8 cellular contexts compared by ENCODE assay signal in the genomic region with DNA sequence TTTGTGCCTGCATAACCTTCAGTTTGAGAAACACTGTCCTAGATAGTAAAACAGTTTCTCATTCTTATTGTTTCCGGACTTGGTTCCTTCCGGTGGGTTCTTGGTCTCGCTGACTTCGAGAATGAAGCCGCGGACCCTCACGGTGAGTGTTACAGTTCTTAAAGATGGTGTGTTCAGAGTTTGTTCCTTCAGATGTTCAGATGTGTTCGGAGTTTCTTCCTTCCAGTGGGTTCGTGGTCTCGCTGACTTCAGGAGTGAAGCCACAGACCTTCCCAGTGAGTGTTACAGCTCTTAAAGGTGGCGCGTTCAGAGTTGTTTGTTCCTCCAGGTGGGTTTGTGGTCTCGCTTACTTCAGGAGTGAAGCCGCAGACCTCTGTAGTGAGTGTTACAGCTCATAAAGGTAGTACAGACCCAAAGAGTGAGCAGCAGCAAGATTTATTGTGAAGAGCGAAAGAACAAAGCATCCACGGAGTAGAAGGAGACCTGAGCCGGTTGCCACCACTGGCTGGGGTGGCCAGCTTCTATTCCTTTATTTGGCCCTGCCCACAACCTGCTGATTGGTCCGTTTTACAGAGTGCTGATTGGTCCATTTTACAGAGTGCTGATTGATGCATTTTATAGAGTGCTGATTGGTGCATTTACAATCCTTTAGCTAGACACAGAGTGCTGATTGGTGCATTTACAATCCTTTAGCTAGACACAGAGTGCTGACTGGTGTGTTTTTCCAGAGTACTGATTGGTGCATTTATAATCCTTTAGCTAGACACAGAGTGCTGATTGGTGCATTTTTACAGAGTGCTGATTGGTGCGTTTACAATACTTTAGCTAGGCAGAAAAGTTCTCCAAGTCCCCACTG. TPM values are rescaled to one million over a fixed set of nuclear protein-coding genes. Genes with fewer than 3 reads are reported as not detected.
DNase-seq lines count a peak whose midpoint lies in the region; ATAC-seq lines count a peak whose summit lies in the region.
"Not testable (repeated sequence)": the region's sequence is repeated elsewhere in the genome, so short reads cannot be mapped to it uniquely, and the experiment has no call there.

No MANE protein-coding gene starts in this region.

- not testable (repeated sequence) for H3K27me3 ChIP-seq in CD4-positive, CD25-positive, alpha-beta regulatory T cell (ENCODE audit: control insufficient read depth, insufficient read depth, low read length)

- peaks cover 39 to 91% (median 64%) of the 10 kb centered on the region in 4 donors for H3K4me1 Mint-ChIP-seq in CD4-positive, CD25-positive, alpha-beta regulatory T cell

- H3K9me3 ChIP-seq in CD4-positive, CD25-positive, alpha-beta regulatory T cell (ENCODE audit: control insufficient read depth in 2 of 2, low read length in 2 of 2) = not testable (repeated sequence)

- peaks cover 14% of the 10 kb centered on the region for H3K36me3 Mint-ChIP-seq in CD4-positive, CD25-positive, alpha-beta regulatory T cell

- peaks cover 33% of the 10 kb centered on the region for H3K4me1 ChIP-seq in CD4-positive, CD25-positive, alpha-beta regulatory T cell (ENCODE audit: control insufficient read depth, insufficient read depth, low read length, poor library complexity, severe bottlenecking)

- H3K36me3 ChIP-seq in CD4-positive, CD25-positive, alpha-beta regulatory T cell (ENCODE audit: control insufficient read depth, insufficient read depth, low read length) = not testable (repeated sequence)

- ATAC-seq in CD4-positive, CD25-positive, alpha-beta regulatory T cell (ENCODE audit: low read depth in 2 of 2) = peak; percentile 59 to 60
- ATAC-seq in HG03280 (IDR thresholded peaks at IDR 0.05; ENCODE audit: unreplicated experiment) = peak; percentile 60

- H3K27ac Mint-ChIP-seq in CD4-positive, CD25-positive, alpha-beta regulatory T cell = peak overlapping the region; percentile 92 to 97 (median 93)

- H3K4me3 ChIP-seq in CD4-positive, CD25-positive, alpha-beta regulatory T cell (ENCODE audit: low read depth, low read length) = peak overlapping the region; percentile 73

- H3K27ac ChIP-seq in CD4-positive, CD25-positive, alpha-beta regulatory T cell (ENCODE audit: insufficient read depth, low read length, poor library complexity, severe bottlenecking) = peak overlapping the region; percentile 78

- not testable (repeated sequence) for H3K9me3 Mint-ChIP-seq in CD4-positive, CD25-positive, alpha-beta regulatory T cell

- H3K27me3 Mint-ChIP-seq in CD4-positive, CD25-positive, alpha-beta regulatory T cell = not testable (repeated sequence)

- peak; percentile 43 to 88 (median 78) for DNase-seq in CD4-positive, CD25-positive, alpha-beta regulatory T cell
- DNase-seq in activated CD4-positive, CD25-positive, alpha-beta regulatory T cell (lab: John Stamatoyannopoulos, UW) = peak in 3 of 4 experiments; percentile 6 to 16 (median 6)
- DNase-seq in activated CD8-positive, alpha-beta memory T cell treated with anti-CD3 and anti-CD28 coated beads for 4 hours (ENCODE audit: low read depth in 2 of 2) = peak; percentile 16 to 27
- peak; percentile 43 for DNase-seq in activated T-helper 9 cell treated with anti-CD3 and anti-CD28 coated beads, Interleukin-2, amount 50 U/mL, for 16 hours (ENCODE audit: low read depth)
- DNase-seq in effector CD8-positive, alpha-beta T cell (lab: John Stamatoyannopoulos, UW) = peak; percentile 46
- DNase-seq in stimulated activated CD4-positive, alpha-beta T cell treated with anti-CD3 and anti-CD28 coated beads, Interleukin-15, amount 100 ng/mL, for 24 hours = peak; percentile 67
- peak; percentile 25 for DNase-seq in stimulated activated CD8-positive, alpha-beta memory T cell treated with anti-CD3 and anti-CD28 coated beads, Interleukin-2, amount 100 ng/mL, for 48 hours (ENCODE audit: low read depth in 2 of 2)

- peak overlapping the region; percentile 83 to 90 (median 86) for H3K4me3 Mint-ChIP-seq in CD4-positive, CD25-positive, alpha-beta regulatory T cell

RNA-seq across cellular contexts. Expression of a gene that starts 8.4 kb away (rescaled TPM):
- total RNA-seq in CD4-positive, CD25-positive, alpha-beta regulatory T cell = 30.3 TPM
- polyA plus RNA-seq in CD4-positive, CD25-positive, alpha-beta regulatory T cell = 10 to 100 TPM; 19.5 to 27.2 (median 24.6) TPM

Comparison
In these comparisons a context has a peak if more than half of its experiments do, and no peak if none do; other contexts are left out.
1. Peak in every context shown above with its lines: DNase-seq, ATAC-seq, H3K4me3 ChIP-seq and H3K27ac ChIP-seq.
2. DNase-seq: peak in every context shown above with its lines; median percentile 78 in CD4-positive, CD25-positive, alpha-beta regulatory T cell; 67 in stimulated activated CD4-positive, alpha-beta T cell treated with anti-CD3 and anti-CD28 coated beads, Interleukin-15, amount 100 ng/mL, for 24 hours; 46 in effector CD8-positive, alpha-beta T cell; 43 in activated T-helper 9 cell treated with anti-CD3 and anti-CD28 coated beads, Interleukin-2, amount 50 U/mL, for 16 hours; 25 in stimulated activated CD8-positive, alpha-beta memory T cell treated with anti-CD3 and anti-CD28 coated beads, Interleukin-2, amount 100 ng/mL, for 48 hours; 22 in activated CD8-positive, alpha-beta memory T cell treated with anti-CD3 and anti-CD28 coated beads for 4 hours; 6 in activated CD4-positive, CD25-positive, alpha-beta regulatory T cell.